In the genomic region with DNA sequence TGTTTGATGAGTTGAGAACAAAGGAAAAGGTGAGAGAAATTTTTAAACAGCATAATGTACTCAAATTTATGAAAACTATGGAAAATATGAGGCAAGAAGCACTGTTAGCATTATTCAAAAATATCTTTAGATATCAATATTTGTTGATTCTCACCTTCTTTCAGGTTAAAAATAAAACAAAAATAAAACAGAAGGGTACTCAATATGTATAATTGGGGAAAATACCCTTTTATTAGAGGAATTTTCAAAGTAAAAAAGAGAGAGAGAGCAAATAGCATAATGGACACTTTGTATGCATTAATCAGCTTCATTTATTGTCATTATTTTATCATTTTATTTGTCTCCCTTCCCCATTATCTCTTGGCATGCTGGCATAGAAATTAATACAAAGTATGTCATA, we compare ENCODE assay signal across 34 cellular contexts. TPM values are rescaled to one million over a fixed set of nuclear protein-coding genes. Genes with fewer than 3 reads are reported as not detected.
DNase-seq lines count a peak whose midpoint lies in the region; FAIRE-seq and TF ChIP-seq lines count a peak whose summit lies in the region.
"Had no signal": no experiment of that assay in that cellular context is flagged by ENCODE, and none has a peak within 500 bp of the region (broad histone marks: within the 10 kb centered on the region; RNA-seq: fewer than 3 reads in every experiment).

No MANE protein-coding gene starts in this region.

- H3K9me3 Mint-ChIP-seq in dendritic cell treated with granulocyte-macrophage colony-stimulating factor and Interleukin-4, amounts not matched to agents 40 ng/mL and 50 ng/mL, for 4 days = peaks cover 8% of the 10 kb centered on the region
- H3K9me3 Mint-ChIP-seq in activated T-helper 2 cell treated with anti-CD3 and anti-CD28 coated beads, Interferon-gamma antibody, Interleukin-2, Interleukin-4, amounts not matched to agents 10 μg/mL and 5 μg/mL and 100 μg/mL, durations not matched to agents 14 hours and 24 hours and 36 hours = no peaks in the 10 kb centered on the region
- H3K9me3 Mint-ChIP-seq: CD14-positive monocyte; CD4-positive, alpha-beta memory T cell; CD4-positive, alpha-beta T cell; CD8-positive, alpha-beta T cell had no signal

- H3K27me3 Mint-ChIP-seq in dendritic cell treated with granulocyte-macrophage colony-stimulating factor and Interleukin-4, amounts not matched to agents 40 ng/mL and 50 ng/mL, for 4 days = no peaks in the 10 kb centered on the region
- H3K27me3 Mint-ChIP-seq in activated T-helper 2 cell treated with anti-CD3 and anti-CD28 coated beads, Interferon-gamma antibody, Interleukin-2, Interleukin-4, amounts not matched to agents 10 μg/mL and 5 μg/mL and 100 μg/mL, durations not matched to agents 14 hours and 24 hours and 36 hours (ENCODE audit: low read depth) = peaks cover 3% of the 10 kb centered on the region
- H3K27me3 Mint-ChIP-seq: B cell; CD4-positive, alpha-beta memory T cell; CD4-positive, alpha-beta T cell had no signal

- H3K4me1 Mint-ChIP-seq in dendritic cell treated with granulocyte-macrophage colony-stimulating factor and Interleukin-4, amounts not matched to agents 40 ng/mL and 50 ng/mL, for 4 days (ENCODE audit: low read depth) = peaks cover 36% of the 10 kb centered on the region
- no peaks in the 10 kb centered on the region for H3K4me1 Mint-ChIP-seq in activated T-helper 2 cell treated with anti-CD3 and anti-CD28 coated beads, Interferon-gamma antibody, Interleukin-2, Interleukin-4, amounts not matched to agents 10 μg/mL and 5 μg/mL and 100 μg/mL, durations not matched to agents 14 hours and 24 hours and 36 hours (ENCODE audit: low read depth)

- CTCF ChIA-PET in HEK293 (lab: Yijun Ruan, JAX) = interaction anchor here (1.6 kb wide), 1 partner anchor 9 kb away, joined by 5 read pairs; no protein-coding TSS in a partner anchor

- no peak overlapping the region for H3K4me3 ChIP-seq in HEK293 (ENCODE audit: low read depth, low read length)
- H3K4me3 ChIP-seq: A549; BLaER1; BLaER1 treated with 17β-estradiol and CSF1 and Interleukin-3, amounts not matched to agents 10 nM and 100 nM had no signal

- H3K9me3 ChIP-seq in HEK293 (ENCODE audit: control insufficient read depth, insufficient read depth, low read depth, low read length) = no peaks in the 10 kb centered on the region
- H3K9me3 ChIP-seq: A549; BE2C; BLaER1; BLaER1 treated with 17β-estradiol and CSF1 and Interleukin-3, amounts not matched to agents 10 nM and 100 nM; Caco-2 had no signal

- intact Hi-C loops in dendritic cell treated with granulocyte-macrophage colony-stimulating factor and Interleukin-4, amounts not matched to agents 40 ng/mL and 50 ng/mL, for 4 days (cut with micrococcal nuclease) = no loop called here
- intact Hi-C loops in activated T-helper 2 cell treated with anti-CD3 and anti-CD28 coated beads, Interferon-gamma antibody, Interleukin-2, Interleukin-4, amounts not matched to agents 10 μg/mL and 5 μg/mL and 100 μg/mL, durations not matched to agents 14 hours and 24 hours and 36 hours (cut with micrococcal nuclease) = no loop called here

- no peak overlapping the region for H3K4me3 Mint-ChIP-seq in dendritic cell treated with granulocyte-macrophage colony-stimulating factor and Interleukin-4, amounts not matched to agents 40 ng/mL and 50 ng/mL, for 4 days
- no peak overlapping the region for H3K4me3 Mint-ChIP-seq in activated T-helper 2 cell treated with anti-CD3 and anti-CD28 coated beads, Interferon-gamma antibody, Interleukin-2, Interleukin-4, amounts not matched to agents 10 μg/mL and 5 μg/mL and 100 μg/mL, durations not matched to agents 14 hours and 24 hours and 36 hours (ENCODE audit: low read depth)
- H3K4me3 Mint-ChIP-seq: B cell; CD14-positive monocyte; CD4-positive, alpha-beta memory T cell; CD4-positive, alpha-beta T cell; CD4-positive, CD25-positive, alpha-beta regulatory T cell; CD8-positive, alpha-beta memory T cell; CD8-positive, alpha-beta T cell had no signal

- POLR2A ChIA-PET in HEK293 (lab: Yijun Ruan, JAX) = no interaction called here

- TF ChIP-seq CTCF in D721Med (IDR thresholded peaks at IDR 0.05; ENCODE audit: insufficient read depth, missing control alignments) = no peak
- TF ChIP-seq CTCF in HEK293 (tag by site-specific recombination; IDR thresholded peaks at IDR 0.05) = no peak

- FAIRE-seq in D721Med (lab: Jason Lieb, UNC) = peak; percentile 48
- FAIRE-seq: A204.1 had no signal

- peaks cover 21% of the 10 kb centered on the region for H3K36me3 Mint-ChIP-seq in dendritic cell treated with granulocyte-macrophage colony-stimulating factor and Interleukin-4, amounts not matched to agents 40 ng/mL and 50 ng/mL, for 4 days (ENCODE audit: low read depth)
- H3K36me3 Mint-ChIP-seq in activated T-helper 2 cell treated with anti-CD3 and anti-CD28 coated beads, Interferon-gamma antibody, Interleukin-2, Interleukin-4, amounts not matched to agents 10 μg/mL and 5 μg/mL and 100 μg/mL, durations not matched to agents 14 hours and 24 hours and 36 hours (ENCODE audit: low read depth) = no peaks in the 10 kb centered on the region
- H3K36me3 Mint-ChIP-seq: CD8-positive, alpha-beta T cell had no signal

- peaks cover 6% of the 10 kb centered on the region for H3K4me1 ChIP-seq in HEK293 (ENCODE audit: control insufficient read depth, insufficient read depth, low read length)
- H3K4me1 ChIP-seq: BE2C had no signal

- H3K27ac ChIP-seq in HEK293 (ENCODE audit: extremely low read depth, low read depth, low read length) = no peak overlapping the region
- H3K27ac ChIP-seq: 22Rv1; A549; BLaER1; BLaER1 treated with 17β-estradiol and CSF1 and Interleukin-3, amounts not matched to agents 10 nM and 100 nM; C4-2B had no signal

- DNase-seq in D721Med (ENCODE audit: insufficient read length, low spot score) (no peak), hippocampal formation (lab: John Stamatoyannopoulos, UW) (no peak), T-helper 9 cell (no peak)
- DNase-seq in activated T-helper 2 cell treated with anti-CD3 and anti-CD28 coated beads, Interferon-gamma antibody, Interleukin-2, Interleukin-4, amounts not matched to agents 10 μg/mL and 5 μg/mL and 100 μg/mL, durations not matched to agents 14 hours and 24 hours and 36 hours (ENCODE audit: low spot score) = no peak
- DNase-seq: 8988T; ACHN; AML-193; BE2C; C1 segment of cervical spinal cord; Caco-2; Calu3; CD4-positive, alpha-beta memory T cell; CD4-positive, alpha-beta T cell; CD4-positive, CD25-positive, alpha-beta regulatory T cell; CD8-positive, alpha-beta memory T cell; CD8-positive, alpha-beta T cell; COR-L47; DMS 273 treated with DMSO at 0.1 percent for 48 hours; DMS153; DMS53; DMS79; DMS79 treated with DMSO at 0.1 percent for 48 hours; DND-41; EL had no signal

- H3K27ac Mint-ChIP-seq in dendritic cell treated with granulocyte-macrophage colony-stimulating factor and Interleukin-4, amounts not matched to agents 40 ng/mL and 50 ng/mL, for 4 days = peak overlapping the region; percentile 82
- no peak overlapping the region for H3K27ac Mint-ChIP-seq in activated T-helper 2 cell treated with anti-CD3 and anti-CD28 coated beads, Interferon-gamma antibody, Interleukin-2, Interleukin-4, amounts not matched to agents 10 μg/mL and 5 μg/mL and 100 μg/mL, durations not matched to agents 14 hours and 24 hours and 36 hours
- H3K27ac Mint-ChIP-seq: B cell; CD4-positive, alpha-beta T cell; CD4-positive, CD25-positive, alpha-beta regulatory T cell; CD8-positive, alpha-beta memory T cell; CD8-positive, alpha-beta T cell had no signal

- peaks cover 28 to 51% of the 10 kb centered on the region in 2 experiments for H3K36me3 ChIP-seq in HEK293 (ENCODE audit: control insufficient read depth in 2 of 2, insufficient read depth in 1 of 2, low read length in 2 of 2)
- H3K36me3 ChIP-seq: BE2C had no signal

TF ChIP-seq in HEK293, 187 proteins besides CTCF, POLR2A, EP300 and RAD21:
- TF ChIP-seq PRDM1 (tag by site-specific recombination; IDR thresholded peaks at IDR 0.05) (no peak), ZNF658 (tag by site-specific recombination; IDR thresholded peaks at IDR 0.05) (no peak), ZNF133 (tag by site-specific recombination; IDR thresholded peaks at IDR 0.05) (peak; percentile 94)
- TF ChIP-seq, protein P1, sequence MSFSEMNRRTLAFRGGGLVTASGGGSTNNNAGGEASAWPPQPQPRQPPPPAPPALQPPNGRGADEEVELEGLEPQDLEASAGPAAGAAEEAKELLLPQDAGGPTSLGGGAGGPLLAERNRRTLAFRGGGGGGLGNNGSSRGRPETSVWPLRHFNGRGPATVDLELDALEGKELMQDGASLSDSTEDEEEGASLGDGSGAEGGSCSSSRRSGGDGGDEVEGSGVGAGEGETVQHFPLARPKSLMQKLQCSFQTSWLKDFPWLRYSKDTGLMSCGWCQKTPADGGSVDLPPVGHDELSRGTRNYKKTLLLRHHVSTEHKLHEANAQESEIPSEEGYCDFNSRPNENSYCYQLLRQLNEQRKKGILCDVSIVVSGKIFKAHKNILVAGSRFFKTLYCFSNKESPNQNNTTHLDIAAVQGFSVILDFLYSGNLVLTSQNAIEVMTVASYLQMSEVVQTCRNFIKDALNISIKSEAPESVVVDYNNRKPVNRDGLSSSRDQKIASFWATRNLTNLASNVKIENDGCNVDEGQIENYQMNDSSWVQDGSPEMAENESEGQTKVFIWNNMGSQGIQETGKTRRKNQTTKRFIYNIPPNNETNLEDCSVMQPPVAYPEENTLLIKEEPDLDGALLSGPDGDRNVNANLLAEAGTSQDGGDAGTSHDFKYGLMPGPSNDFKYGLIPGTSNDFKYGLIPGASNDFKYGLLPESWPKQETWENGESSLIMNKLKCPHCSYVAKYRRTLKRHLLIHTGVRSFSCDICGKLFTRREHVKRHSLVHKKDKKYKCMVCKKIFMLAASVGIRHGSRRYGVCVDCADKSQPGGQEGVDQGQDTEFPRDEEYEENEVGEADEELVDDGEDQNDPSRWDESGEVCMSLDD (tag by site-specific recombination; IDR thresholded peaks at IDR 0.05) = no peak
- TF ChIP-seq, protein P2, sequence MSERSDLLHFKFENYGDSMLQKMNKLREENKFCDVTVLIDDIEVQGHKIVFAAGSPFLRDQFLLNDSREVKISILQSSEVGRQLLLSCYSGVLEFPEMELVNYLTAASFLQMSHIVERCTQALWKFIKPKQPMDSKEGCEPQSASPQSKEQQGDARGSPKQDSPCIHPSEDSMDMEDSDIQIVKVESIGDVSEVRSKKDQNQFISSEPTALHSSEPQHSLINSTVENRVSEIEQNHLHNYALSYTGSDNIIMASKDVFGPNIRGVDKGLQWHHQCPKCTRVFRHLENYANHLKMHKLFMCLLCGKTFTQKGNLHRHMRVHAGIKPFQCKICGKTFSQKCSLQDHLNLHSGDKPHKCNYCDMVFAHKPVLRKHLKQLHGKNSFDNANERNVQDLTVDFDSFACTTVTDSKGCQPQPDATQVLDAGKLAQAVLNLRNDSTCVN (tag by site-specific recombination; optimal IDR thresholded peaks at IDR 0.05) = no peak
TF ChIP-seq in HEK293: peak in this region for 1.

RNA-seq across cellular contexts. Expression of a gene that starts 27.5 kb away (rescaled TPM):
- total RNA-seq in activated T-helper 2 cell treated with anti-CD3 and anti-CD28 coated beads, Interferon-gamma antibody, Interleukin-2, Interleukin-4, amounts not matched to agents 10 μg/mL and 5 μg/mL and 100 μg/mL, durations not matched to agents 14 hours and 24 hours and 36 hours = 2.0 and 2.4 TPM in 2 replicates

RNA-seq across cellular contexts. Expression of a gene that starts 59.5 kb away (rescaled TPM):
- 12.8 and 16.0 TPM in 2 replicates for total RNA-seq in activated T-helper 2 cell treated with anti-CD3 and anti-CD28 coated beads, Interferon-gamma antibody, Interleukin-2, Interleukin-4, amounts not matched to agents 10 μg/mL and 5 μg/mL and 100 μg/mL, durations not matched to agents 14 hours and 24 hours and 36 hours
